In the genomic region with DNA sequence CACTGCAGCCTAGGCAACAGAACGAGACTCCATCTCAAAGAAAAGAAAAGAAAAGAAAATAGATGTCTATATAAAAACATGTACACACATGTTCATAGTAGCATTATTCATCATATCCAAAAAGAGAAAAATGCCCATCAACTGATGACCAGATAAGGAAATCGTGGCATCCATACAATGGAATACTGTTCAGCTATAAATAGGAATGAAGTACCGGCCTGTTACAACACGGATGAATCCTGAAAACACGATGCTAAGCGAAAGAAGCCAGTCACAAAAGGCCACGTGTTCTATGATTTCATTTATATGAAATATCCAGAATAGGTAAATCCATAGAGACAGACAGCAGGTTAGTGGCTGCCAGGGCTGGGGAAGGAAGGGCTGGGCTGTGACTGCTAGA, we compare ENCODE assay signal across 10 cellular contexts.
"Had no signal": no experiment of that assay in that cellular context is flagged by ENCODE, and none has a peak within 500 bp of the region (broad histone marks: within the 10 kb centered on the region; RNA-seq: fewer than 3 reads in every experiment).

No MANE protein-coding gene starts in this region.

- DNase-seq: cerebellar nuclear complex, kidney glomerular epithelial cell, sigmoid colon, stomach had no signal

- H3K4me3 Mint-ChIP-seq: dendritic cell treated with granulocyte-macrophage colony-stimulating factor and Interleukin-4, amounts not matched to agents 40 ng/mL and 50 ng/mL, for 4 days had no signal

- H3K36me3 ChIP-seq: neutrophil had no signal

- H3K27me3 ChIP-seq: hepatocyte, sigmoid colon, stomach had no signal

- H3K4me3 ChIP-seq: hepatocyte, sigmoid colon, skin epidermis, stomach had no signal

- H3K27ac Mint-ChIP-seq: dendritic cell treated with granulocyte-macrophage colony-stimulating factor and Interleukin-4, amounts not matched to agents 40 ng/mL and 50 ng/mL, for 4 days had no signal

- ATAC-seq: esophagus mucosa had no signal

- H3K9me3 ChIP-seq: neutrophil, sigmoid colon, stomach had no signal

- H3K9me3 Mint-ChIP-seq: dendritic cell treated with granulocyte-macrophage colony-stimulating factor and Interleukin-4, amounts not matched to agents 40 ng/mL and 50 ng/mL, for 4 days; naive thymus-derived CD8-positive, alpha-beta T cell had no signal

- H3K27ac ChIP-seq: hepatocyte, neutrophil, sigmoid colon, skin epidermis, stomach had no signal

- H3K4me1 ChIP-seq: sigmoid colon had no signal
